Comparison of ENCODE assay signal across 1 cellular context in genomic region chr2:158187908-158188307, GRCh38.
TF ChIP-seq lines count a peak whose summit lies in the region.

No MANE protein-coding gene starts in this region.

TF ChIP-seq in Ishikawa, 13 proteins besides CTCF, POLR2A, EP300 and RAD21:
- peak; percentile 85 for TF ChIP-seq REST (IDR thresholded peaks at IDR 0.05; ENCODE audit: low read depth)
- no peak for TF ChIP-seq FOXM1 (IDR thresholded peaks at IDR 0.05; ENCODE audit: borderline replicate concordance, low read depth)
